Comparison of ENCODE assay signal across 17 cellular contexts in the genomic region with DNA sequence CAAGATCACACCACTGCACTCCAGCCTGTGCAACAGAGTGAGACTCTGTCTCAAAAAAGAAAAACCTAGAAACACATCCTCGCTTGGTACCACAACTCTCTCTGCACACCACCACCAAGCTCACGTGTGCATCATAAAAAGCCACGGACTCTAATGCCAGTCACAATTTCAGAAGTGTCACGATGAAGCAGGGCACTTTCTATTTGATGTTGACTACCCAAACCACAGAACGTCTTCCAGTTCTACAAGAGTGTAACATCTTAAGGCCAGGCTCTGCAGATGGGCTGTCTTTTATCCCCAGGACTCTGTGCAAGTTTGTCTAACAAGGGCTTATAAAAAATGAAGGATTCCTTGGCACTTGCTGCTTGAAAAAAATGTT. TPM values are rescaled to one million over a fixed set of nuclear protein-coding genes. Genes with fewer than 3 reads are reported as not detected.
DNase-seq lines count a peak whose midpoint lies in the region; ATAC-seq and TF ChIP-seq lines count a peak whose summit lies in the region.
"Had no signal": no experiment of that assay in that cellular context is flagged by ENCODE, and none has a peak within 500 bp of the region (broad histone marks: within the 10 kb centered on the region; RNA-seq: fewer than 3 reads in every experiment).

No MANE protein-coding gene starts in this region.

- no peak for TF ChIP-seq CTCF in heart right ventricle (IDR thresholded peaks at IDR 0.05)
- no peak for TF ChIP-seq CTCF in mesothelial cell of epicardium (IDR thresholded peaks at IDR 0.05; ENCODE audit: unreplicated experiment)
- no peak for TF ChIP-seq CTCF in uterus (IDR thresholded peaks at IDR 0.05)

- no peak for ATAC-seq in heart right ventricle
- ATAC-seq in left ventricle myocardium superior: no peak
- no peak for ATAC-seq in HG02759 (IDR thresholded peaks at IDR 0.05; ENCODE audit: unreplicated experiment)
- no peak for ATAC-seq in HG03159 (IDR thresholded peaks at IDR 0.05; ENCODE audit: unreplicated experiment)
- ATAC-seq: T-helper 17 cell had no signal

- peak overlapping the region; percentile 68 for H3K27ac Mint-ChIP-seq in mesothelial cell of epicardium
- H3K27ac Mint-ChIP-seq: activated naive CD4-positive, alpha-beta T cell treated with anti-CD3 and anti-CD28 coated beads, Interleukin-2, amount 50 U/mL, for 24 hours; T-helper 17 cell had no signal

- DNase-seq in heart right ventricle (no peak), left ventricle myocardium superior (no peak), adipocyte (ENCODE audit: low read depth) (no peak), mesothelial cell of epicardium (ENCODE audit: low spot score in 2 of 2, unreplicated experiment in 2 of 2) (no peak), uterus (no peak), NCI-H510A treated with DMSO at 0.1 percent for 48 hours (lab: John Stamatoyannopoulos, UW) (no peak)
- DNase-seq: activated CD4-positive, CD25-positive, alpha-beta regulatory T cell treated with anti-CD3 and anti-CD28 coated beads, Interleukin-2, amount 50 U/mL, for 72 hours; activated CD8-positive, alpha-beta memory T cell treated with anti-CD3 and anti-CD28 coated beads, Interleukin-2, amount 50 U/mL, for 4 hours; NCI-H1694 treated with DMSO at 0.1 percent for 48 hours; NCI-H526; T-helper 17 cell had no signal

- H3K36me3 Mint-ChIP-seq in mesothelial cell of epicardium: peaks cover 4% of the 10 kb centered on the region
- H3K36me3 Mint-ChIP-seq: activated naive CD4-positive, alpha-beta T cell treated with anti-CD3 and anti-CD28 coated beads, Interleukin-2, amount 50 U/mL, for 24 hours had no signal

- no peaks in the 10 kb centered on the region for H3K27me3 Mint-ChIP-seq in mesothelial cell of epicardium (ENCODE audit: low read depth)
- H3K27me3 Mint-ChIP-seq: activated naive CD4-positive, alpha-beta T cell treated with anti-CD3 and anti-CD28 coated beads, Interleukin-2, amount 50 U/mL, for 24 hours had no signal

- H3K9me3 ChIP-seq in heart right ventricle (no peaks in the 10 kb centered on the region), adipocyte (ENCODE audit: control insufficient read depth, low read length) (no peaks in the 10 kb centered on the region), uterus (no peaks in the 10 kb centered on the region)
- H3K9me3 ChIP-seq: gastrocnemius medialis, pancreas, suprapubic skin had no signal

- 86 to 91% methylated on average over 5 of the region's 5 CpGs for WGBS in heart right ventricle, 2 donors

- no peak overlapping the region for H3K4me3 Mint-ChIP-seq in mesothelial cell of epicardium
- H3K4me3 Mint-ChIP-seq: activated naive CD4-positive, alpha-beta T cell treated with anti-CD3 and anti-CD28 coated beads, Interleukin-2, amount 50 U/mL, for 24 hours; T-helper 17 cell had no signal

- no peaks in the 10 kb centered on the region for H3K9me3 Mint-ChIP-seq in mesothelial cell of epicardium
- H3K9me3 Mint-ChIP-seq: activated naive CD4-positive, alpha-beta T cell treated with anti-CD3 and anti-CD28 coated beads, Interleukin-2, amount 50 U/mL, for 24 hours had no signal

- H3K27me3 ChIP-seq in heart right ventricle (peaks cover 0 to 21% (median 9%) of the 10 kb centered on the region in 7 donors), adipocyte (replicated peaks; ENCODE audit: control insufficient read depth, insufficient read depth, low read length) (no peaks in the 10 kb centered on the region), uterus (no peaks in the 10 kb centered on the region)
- H3K27me3 ChIP-seq: gastrocnemius medialis, pancreas, suprapubic skin had no signal

- intact Hi-C loops in heart right ventricle (cut with DNase I): no loop called here
- intact Hi-C loops in left ventricle myocardium superior (cut with micrococcal nuclease): no loop called here
- intact Hi-C loops in uterus (cut with DNase I; ENCODE audit: low total_unique reads): no loop called here

- H3K4me1 ChIP-seq in heart right ventricle (peaks cover 0 to 26% (median 0%) of the 10 kb centered on the region in 9 donors), adipocyte (ENCODE audit: control insufficient read depth, insufficient read depth, low read length) (peaks cover 59% of the 10 kb centered on the region), uterus (peaks cover 0 to 10% of the 10 kb centered on the region in 2 donors)
- H3K4me1 ChIP-seq: gastrocnemius medialis had no signal

- H3K36me3 ChIP-seq in heart right ventricle: peaks cover 0 to 35% (median 0%) of the 10 kb centered on the region in 9 donors
- peaks cover 40% of the 10 kb centered on the region for H3K36me3 ChIP-seq in adipocyte (ENCODE audit: control insufficient read depth, insufficient read depth, low read length, severe bottlenecking)
- no peaks in the 10 kb centered on the region for H3K36me3 ChIP-seq in uterus
- H3K36me3 ChIP-seq: gastrocnemius medialis, pancreas, suprapubic skin had no signal

- H3K4me1 Mint-ChIP-seq in mesothelial cell of epicardium: peaks cover 22% of the 10 kb centered on the region
- H3K4me1 Mint-ChIP-seq: activated naive CD4-positive, alpha-beta T cell treated with anti-CD3 and anti-CD28 coated beads, Interleukin-2, amount 50 U/mL, for 24 hours had no signal

- no peak overlapping the region for H3K4me3 ChIP-seq in heart right ventricle
- H3K4me3 ChIP-seq in adipocyte (ENCODE audit: low read length): peak overlapping the region; percentile 26
- no peak overlapping the region for H3K4me3 ChIP-seq in uterus
- H3K4me3 ChIP-seq: gastrocnemius medialis, pancreas, suprapubic skin had no signal

- H3K27ac ChIP-seq in heart right ventricle (peak overlapping the region in 6 of 10 donors; percentile 11 to 77 (median 30)), uterus (peak overlapping the region; percentile 62 to 82)

- peak overlapping the region; percentile 65 for H3K9ac ChIP-seq in adipocyte (ENCODE audit: low read length)

- no peak for TF ChIP-seq POLR2A in uterus (IDR thresholded peaks at IDR 0.05)

RNA-seq across cellular contexts. Expression of a gene that starts 22.9 kb away (rescaled TPM):
- 10 to 100 TPM in 4 of 10 donors, 1 to 10 TPM in 6; 2.5 to 19.4 (median 4.4) TPM for total RNA-seq in heart right ventricle
- 10 to 100 TPM in 1 of 2 donors, 1 to 10 TPM in 1; 9.3 to 12.7 TPM for polyA plus RNA-seq in heart right ventricle
- 15.3 TPM for total RNA-seq in left ventricle myocardium superior
- total RNA-seq in mesothelial cell of epicardium: 14.9 to 16.3 TPM (median 15.7 TPM) in 3 replicates
- 100 to 1,000 TPM in 1 of 4 donors, 10 to 100 TPM in 3; 18.2 to 118 (median 47.8) TPM for total RNA-seq in uterus

RNA-seq across cellular contexts. Expression of a gene that starts 38.4 kb away (rescaled TPM):
- total RNA-seq in heart right ventricle (10 to 100 TPM; 30.2 to 47.4 (median 41.6) TPM), left ventricle myocardium superior (46.5 TPM), mesothelial cell of epicardium (34.8 to 36.9 TPM (median 35.7 TPM) in 3 replicates), uterus (10 to 100 TPM in 3 of 4 donors, 1 to 10 TPM in 1; 9.2 to 45.1 (median 33.3) TPM)
- polyA plus RNA-seq in heart right ventricle: 10 to 100 TPM; 13.9 to 14.4 TPM
